Comparison of ENCODE assay signal across 18 cellular contexts in genomic region chr2:26123426-26123825, GRCh38. TPM values are rescaled to one million over a fixed set of nuclear protein-coding genes. Genes with fewer than 3 reads are reported as not detected.
DNase-seq lines count a peak whose midpoint lies in the region; ATAC-seq, FAIRE-seq and TF ChIP-seq lines count a peak whose summit lies in the region.
"Had no signal": no experiment of that assay in that cellular context is flagged by ENCODE, and none has a peak within 500 bp of the region (broad histone marks: within the 10 kb centered on the region; RNA-seq: fewer than 3 reads in every experiment).

No MANE protein-coding gene starts in this region.

- ATAC-seq in Right ventricle myocardium superior (ENCODE audit: poor library complexity) (no peak), WTC11 (no peak)
- ATAC-seq: HepG2, Panc1 had no signal

- H2AFZ ChIP-seq in neural progenitor cell (replicated peaks), result no peak overlapping the region

- peaks cover 27% of the 10 kb centered on the region for H3K4me1 Mint-ChIP-seq in WTC11
- H3K4me1 Mint-ChIP-seq in neural progenitor cell, result peaks cover 4% of the 10 kb centered on the region

- POLR2A ChIA-PET in WTC11 (lab: Charles Lee), result no interaction called here

- CTCF ChIA-PET in WTC11 (lab: Charles Lee), result no interaction called here

- H3K27me3 ChIP-seq in right atrium auricular region, result no peaks in the 10 kb centered on the region
- no peaks in the 10 kb centered on the region for H3K27me3 ChIP-seq in neural progenitor cell

- H3K9ac ChIP-seq in neural progenitor cell, result no peak overlapping the region

- DNase-seq in right atrium auricular region (ENCODE audit: low spot score) (no peak), Right ventricle myocardium superior (no peak), WTC11 (ENCODE audit: low spot score) (no peak), neural progenitor cell (ENCODE audit: low spot score) (no peak), NCI-H524 (lab: John Stamatoyannopoulos, UW) (no peak), medulla oblongata (ENCODE audit: extremely low spot score) (no peak), GM19239 (ENCODE audit: insufficient read length, low spot score) (no peak), NCI-H2171 treated with DMSO at 0.1 percent for 48 hours (lab: John Stamatoyannopoulos, UW) (no peak)
- DNase-seq: CD4-positive, alpha-beta memory T cell; H7; MM.1S; NCI-H1105 treated with DMSO at 0.1 percent for 48 hours; NCI-H187; NCI-H446 treated with DMSO at 0.1 percent for 48 hours; NCI-H774 had no signal

- no peak overlapping the region for H3K4me2 ChIP-seq in neural progenitor cell

- H3K36me3 ChIP-seq in right atrium auricular region, result peaks cover 5% of the 10 kb centered on the region
- H3K36me3 ChIP-seq in neural progenitor cell, result no peaks in the 10 kb centered on the region

- H3K27ac Mint-ChIP-seq in WTC11 (0 out of 2 replicates have a peak overlapping the region, but pooled peaks have one; percentile 19), neural progenitor cell (no peak overlapping the region)
- H3K27ac Mint-ChIP-seq: B cell had no signal

- no peaks in the 10 kb centered on the region for H3K9me3 ChIP-seq in right atrium auricular region
- H3K9me3 ChIP-seq in neural progenitor cell (ENCODE audit: low read depth), result no peaks in the 10 kb centered on the region

- H3K27me3 Mint-ChIP-seq in WTC11 (ENCODE audit: low read depth) (no peaks in the 10 kb centered on the region), neural progenitor cell (ENCODE audit: insufficient read depth, low read depth) (no peaks in the 10 kb centered on the region)
- H3K27me3 Mint-ChIP-seq: B cell; CD4-positive, alpha-beta memory T cell had no signal

- intact Hi-C loops in Right ventricle myocardium superior (cut with DNase I), result no loop called here

- TF ChIP-seq CTCF in right atrium auricular region (IDR thresholded peaks at IDR 0.05), result no peak
- no peak for TF ChIP-seq CTCF in WTC11 (IDR thresholded peaks at IDR 0.05)
- no peak for TF ChIP-seq CTCF in neural progenitor cell (IDR thresholded peaks at IDR 0.05)

- H3K4me3 ChIP-seq in right atrium auricular region, result no peak overlapping the region
- H3K4me3 ChIP-seq in neural progenitor cell, result no peak overlapping the region

- no peak for FAIRE-seq in GM19239 (lab: Jason Lieb, UNC)

- H3K36me3 Mint-ChIP-seq in WTC11 (peaks cover 14% of the 10 kb centered on the region), neural progenitor cell (peaks cover 16% of the 10 kb centered on the region)

- peaks cover 32% of the 10 kb centered on the region for H4K20me1 ChIP-seq in neural progenitor cell (ENCODE audit: low read depth)

- H3K27ac ChIP-seq in right atrium auricular region (peak overlapping the region; percentile 65 to 75), neural progenitor cell (peak overlapping the region; percentile 70)

- 0 out of 2 replicates have a peak, but pooled peaks cover 3% of the 10 kb centered on the region for H3K9me3 Mint-ChIP-seq in WTC11
- no peaks in the 10 kb centered on the region for H3K9me3 Mint-ChIP-seq in neural progenitor cell
- H3K9me3 Mint-ChIP-seq: CD4-positive, alpha-beta memory T cell had no signal

- H3K4me1 ChIP-seq in right atrium auricular region, result peaks cover 0 to 43% of the 10 kb centered on the region in 2 donors
- H3K4me1 ChIP-seq in neural progenitor cell, result no peaks in the 10 kb centered on the region

- H3K4me3 Mint-ChIP-seq in WTC11, result no peak overlapping the region
- no peak overlapping the region for H3K4me3 Mint-ChIP-seq in neural progenitor cell
- H3K4me3 Mint-ChIP-seq: B cell; CD4-positive, alpha-beta memory T cell had no signal

- peaks cover 4% of the 10 kb centered on the region for H3F3A ChIP-seq in neural progenitor cell (ENCODE audit: low read depth)

- H3K79me2 ChIP-seq in neural progenitor cell (ENCODE audit: low read depth), result peaks cover 70% of the 10 kb centered on the region

TF ChIP-seq in WTC11, 78 proteins besides CTCF, POLR2A, EP300 and RAD21:
- TF ChIP-seq, protein P1, sequence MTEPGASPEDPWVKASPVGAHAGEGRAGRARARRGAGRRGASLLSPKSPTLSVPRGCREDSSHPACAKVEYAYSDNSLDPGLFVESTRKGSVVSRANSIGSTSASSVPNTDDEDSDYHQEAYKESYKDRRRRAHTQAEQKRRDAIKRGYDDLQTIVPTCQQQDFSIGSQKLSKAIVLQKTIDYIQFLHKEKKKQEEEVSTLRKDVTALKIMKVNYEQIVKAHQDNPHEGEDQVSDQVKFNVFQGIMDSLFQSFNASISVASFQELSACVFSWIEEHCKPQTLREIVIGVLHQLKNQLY (CRISPR knock-in tag; IDR thresholded peaks at IDR 0.05), result no peak
- TF ChIP-seq TEAD4 (CRISPR knock-in tag; IDR thresholded peaks at IDR 0.05) (no peak), ZNF232 (CRISPR knock-in tag; IDR thresholded peaks at IDR 0.05) (no peak), ZBTB43 (CRISPR knock-in tag; IDR thresholded peaks at IDR 0.05) (no peak), PRRX2 (CRISPR knock-in tag; IDR thresholded peaks at IDR 0.05) (no peak), HMGA2 (CRISPR knock-in tag; IDR thresholded peaks at IDR 0.05) (no peak), SP1 (CRISPR knock-in tag; conservative IDR thresholded peaks at IDR 0.05) (no peak), FOXP1 (CRISPR knock-in tag; IDR thresholded peaks at IDR 0.05; ENCODE audit: borderline replicate concordance) (no peak), ZSCAN18 (CRISPR knock-in tag; IDR thresholded peaks at IDR 0.05) (no peak), USF1 (CRISPR knock-in tag; IDR thresholded peaks at IDR 0.05) (no peak), NFE2L1 (CRISPR knock-in tag; IDR thresholded peaks at IDR 0.05) (no peak), NFATC4 (CRISPR knock-in tag; IDR thresholded peaks at IDR 0.05) (no peak), ZNF138 (CRISPR knock-in tag; conservative IDR thresholded peaks at IDR 0.05) (no peak), NR1H2 (CRISPR knock-in tag; IDR thresholded peaks at IDR 0.05) (no peak), CREB1 (CRISPR knock-in tag; IDR thresholded peaks at IDR 0.05) (no peak), NR3C1 (CRISPR knock-in tag; conservative IDR thresholded peaks at IDR 0.05; ENCODE audit: low read depth) (no peak)
- TF ChIP-seq, protein P2, sequence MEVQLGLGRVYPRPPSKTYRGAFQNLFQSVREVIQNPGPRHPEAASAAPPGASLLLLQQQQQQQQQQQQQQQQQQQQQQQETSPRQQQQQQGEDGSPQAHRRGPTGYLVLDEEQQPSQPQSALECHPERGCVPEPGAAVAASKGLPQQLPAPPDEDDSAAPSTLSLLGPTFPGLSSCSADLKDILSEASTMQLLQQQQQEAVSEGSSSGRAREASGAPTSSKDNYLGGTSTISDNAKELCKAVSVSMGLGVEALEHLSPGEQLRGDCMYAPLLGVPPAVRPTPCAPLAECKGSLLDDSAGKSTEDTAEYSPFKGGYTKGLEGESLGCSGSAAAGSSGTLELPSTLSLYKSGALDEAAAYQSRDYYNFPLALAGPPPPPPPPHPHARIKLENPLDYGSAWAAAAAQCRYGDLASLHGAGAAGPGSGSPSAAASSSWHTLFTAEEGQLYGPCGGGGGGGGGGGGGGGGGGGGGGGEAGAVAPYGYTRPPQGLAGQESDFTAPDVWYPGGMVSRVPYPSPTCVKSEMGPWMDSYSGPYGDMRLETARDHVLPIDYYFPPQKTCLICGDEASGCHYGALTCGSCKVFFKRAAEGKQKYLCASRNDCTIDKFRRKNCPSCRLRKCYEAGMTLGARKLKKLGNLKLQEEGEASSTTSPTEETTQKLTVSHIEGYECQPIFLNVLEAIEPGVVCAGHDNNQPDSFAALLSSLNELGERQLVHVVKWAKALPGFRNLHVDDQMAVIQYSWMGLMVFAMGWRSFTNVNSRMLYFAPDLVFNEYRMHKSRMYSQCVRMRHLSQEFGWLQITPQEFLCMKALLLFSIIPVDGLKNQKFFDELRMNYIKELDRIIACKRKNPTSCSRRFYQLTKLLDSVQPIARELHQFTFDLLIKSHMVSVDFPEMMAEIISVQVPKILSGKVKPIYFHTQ (CRISPR knock-in tag; IDR thresholded peaks at IDR 0.05), result no peak
- TF ChIP-seq, protein P3, sequence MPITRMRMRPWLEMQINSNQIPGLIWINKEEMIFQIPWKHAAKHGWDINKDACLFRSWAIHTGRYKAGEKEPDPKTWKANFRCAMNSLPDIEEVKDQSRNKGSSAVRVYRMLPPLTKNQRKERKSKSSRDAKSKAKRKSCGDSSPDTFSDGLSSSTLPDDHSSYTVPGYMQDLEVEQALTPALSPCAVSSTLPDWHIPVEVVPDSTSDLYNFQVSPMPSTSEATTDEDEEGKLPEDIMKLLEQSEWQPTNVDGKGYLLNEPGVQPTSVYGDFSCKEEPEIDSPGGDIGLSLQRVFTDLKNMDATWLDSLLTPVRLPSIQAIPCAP (CRISPR knock-in tag; IDR thresholded peaks at IDR 0.05), result no peak

RNA-seq across cellular contexts. Expression of gene GAREM2, which starts 49.5 kb away (rescaled TPM):
- total RNA-seq in right atrium auricular region (10 to 100 TPM in 1 of 2 donors, 1 to 10 TPM in 1; 3.0 to 48.4 TPM), Right ventricle myocardium superior (1.3 TPM), WTC11 (2021) (17.4 to 18.9 TPM (median 17.6 TPM) in 3 replicates), neural progenitor cell (ENCODE audit: low replicate concordance) (15.1 and 20.0 TPM in 2 replicates)
